ENCODE assay signal across 1 cellular context in the genomic region with DNA sequence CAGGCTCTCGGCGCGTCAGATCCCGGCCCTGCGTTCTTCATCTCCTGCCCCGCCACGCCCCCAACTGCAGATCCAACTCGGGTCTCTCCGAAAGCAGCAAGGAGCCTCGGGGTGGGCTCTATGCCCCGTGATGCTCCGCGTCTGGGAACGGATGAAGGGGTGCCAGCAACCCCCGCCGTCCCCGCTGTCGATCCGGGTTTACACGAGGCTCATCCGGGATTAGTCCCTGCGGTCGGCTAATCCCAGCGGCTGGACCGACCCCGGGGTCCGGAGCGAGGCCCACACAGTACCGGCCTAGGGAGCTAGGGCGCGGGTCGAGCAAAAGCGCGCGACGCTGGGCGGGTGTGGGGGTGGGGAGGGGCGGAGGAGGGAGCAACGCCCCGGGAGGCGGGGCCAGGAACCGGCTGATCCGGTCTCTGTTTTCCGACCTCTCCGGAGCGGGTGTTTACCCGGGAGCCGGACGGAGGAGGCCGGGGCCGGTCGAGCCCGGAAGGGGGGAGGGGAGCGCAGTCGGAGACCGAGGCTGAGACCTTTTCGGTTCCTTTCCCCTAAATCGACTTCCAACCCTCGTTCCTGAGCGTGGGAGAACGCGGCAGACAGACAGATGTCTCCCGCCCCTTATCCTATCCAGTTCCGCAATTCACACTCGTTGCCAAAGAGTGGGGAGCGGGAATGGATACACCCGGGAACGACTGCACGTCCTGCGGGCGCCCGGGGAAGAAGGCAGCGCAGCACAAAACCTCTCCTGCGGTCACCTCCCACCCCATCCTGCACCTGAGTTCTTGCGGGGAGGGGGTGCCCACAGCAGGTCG.
TF ChIP-seq lines count a peak whose summit lies in the region.

No MANE protein-coding gene starts in this region.

TF ChIP-seq in HepG2, 621 proteins besides CTCF, POLR2A, EP300 and RAD21 (continued from another document and continues in another):
- TF ChIP-seq, protein P1, sequence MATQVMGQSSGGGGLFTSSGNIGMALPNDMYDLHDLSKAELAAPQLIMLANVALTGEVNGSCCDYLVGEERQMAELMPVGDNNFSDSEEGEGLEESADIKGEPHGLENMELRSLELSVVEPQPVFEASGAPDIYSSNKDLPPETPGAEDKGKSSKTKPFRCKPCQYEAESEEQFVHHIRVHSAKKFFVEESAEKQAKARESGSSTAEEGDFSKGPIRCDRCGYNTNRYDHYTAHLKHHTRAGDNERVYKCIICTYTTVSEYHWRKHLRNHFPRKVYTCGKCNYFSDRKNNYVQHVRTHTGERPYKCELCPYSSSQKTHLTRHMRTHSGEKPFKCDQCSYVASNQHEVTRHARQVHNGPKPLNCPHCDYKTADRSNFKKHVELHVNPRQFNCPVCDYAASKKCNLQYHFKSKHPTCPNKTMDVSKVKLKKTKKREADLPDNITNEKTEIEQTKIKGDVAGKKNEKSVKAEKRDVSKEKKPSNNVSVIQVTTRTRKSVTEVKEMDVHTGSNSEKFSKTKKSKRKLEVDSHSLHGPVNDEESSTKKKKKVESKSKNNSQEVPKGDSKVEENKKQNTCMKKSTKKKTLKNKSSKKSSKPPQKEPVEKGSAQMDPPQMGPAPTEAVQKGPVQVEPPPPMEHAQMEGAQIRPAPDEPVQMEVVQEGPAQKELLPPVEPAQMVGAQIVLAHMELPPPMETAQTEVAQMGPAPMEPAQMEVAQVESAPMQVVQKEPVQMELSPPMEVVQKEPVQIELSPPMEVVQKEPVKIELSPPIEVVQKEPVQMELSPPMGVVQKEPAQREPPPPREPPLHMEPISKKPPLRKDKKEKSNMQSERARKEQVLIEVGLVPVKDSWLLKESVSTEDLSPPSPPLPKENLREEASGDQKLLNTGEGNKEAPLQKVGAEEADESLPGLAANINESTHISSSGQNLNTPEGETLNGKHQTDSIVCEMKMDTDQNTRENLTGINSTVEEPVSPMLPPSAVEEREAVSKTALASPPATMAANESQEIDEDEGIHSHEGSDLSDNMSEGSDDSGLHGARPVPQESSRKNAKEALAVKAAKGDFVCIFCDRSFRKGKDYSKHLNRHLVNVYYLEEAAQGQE (IDR thresholded peaks at IDR 0.05; ENCODE audit: borderline replicate concordance in 1 of 2, low read depth in 1 of 2, low read length in 2 of 2), result peak in 1 of 2 experiments; percentile 39; a peak in 1 of 4 replicates
- TF ChIP-seq GATAD1 (CRISPR knock-in tag; IDR thresholded peaks at IDR 0.05) (peak; percentile 41; the same call in 1 of the 2 replicates), POLR2AphosphoS5 (IDR thresholded peaks at IDR 0.05; ENCODE audit: low read depth, low read length) (peak; percentile 27; the same call in 1 of the 2 replicates), GTF3A (CRISPR knock-in tag; conservative IDR thresholded peaks at IDR 0.05) (no peak), ZNF772 (CRISPR knock-in tag; IDR thresholded peaks at IDR 0.05) (peak; percentile 49), KDM5B (CRISPR knock-in tag; IDR thresholded peaks at IDR 0.05; ENCODE audit: borderline replicate concordance) (peak; percentile 49; the same call in 1 of the 2 replicates), ZNF577 (CRISPR knock-in tag; IDR thresholded peaks at IDR 0.05; ENCODE audit: borderline replicate concordance, low read depth) (no peak), ZNF660 (CRISPR knock-in tag; IDR thresholded peaks at IDR 0.05; ENCODE audit: borderline replicate concordance, low read depth) (no peak), ZNF788 (CRISPR knock-in tag; IDR thresholded peaks at IDR 0.05; ENCODE audit: borderline replicate concordance) (peak; percentile 87; the same call in 1 of the 2 replicates), DNMT1 (CRISPR knock-in tag; IDR thresholded peaks at IDR 0.05) (no peak), ZNF44 (CRISPR knock-in tag; IDR thresholded peaks at IDR 0.05) (no peak), SP1 (IDR thresholded peaks at IDR 0.05) (no peak), SP1 (CRISPR knock-in tag; IDR thresholded peaks at IDR 0.05) (no peak), SOX6 (IDR thresholded peaks at IDR 0.05) (no peak), SOX6 (CRISPR knock-in tag; IDR thresholded peaks at IDR 0.05) (peak; percentile 43; the same call in 1 of the 2 replicates), SYNCRIP (IDR thresholded peaks at IDR 0.05; ENCODE audit: insufficient read depth, low read depth, low read length) (no peak), ZNF550 (CRISPR knock-in tag; IDR thresholded peaks at IDR 0.05; ENCODE audit: borderline replicate concordance) (no peak), ZNF383 (CRISPR knock-in tag; IDR thresholded peaks at IDR 0.05; ENCODE audit: borderline replicate concordance) (no peak), ZNF720 (CRISPR knock-in tag; IDR thresholded peaks at IDR 0.05) (no peak), SALL2 (CRISPR knock-in tag; IDR thresholded peaks at IDR 0.05) (no peak), FOXA3 (CRISPR knock-in tag; IDR thresholded peaks at IDR 0.05) (peak; percentile 77), TOE1 (CRISPR knock-in tag; IDR thresholded peaks at IDR 0.05) (no peak), ZNF501 (CRISPR knock-in tag; IDR thresholded peaks at IDR 0.05) (peak; percentile 18; the same call in 1 of the 2 replicates), KDM2A (CRISPR knock-in tag; IDR thresholded peaks at IDR 0.05; ENCODE audit: borderline replicate concordance, low read depth) (peak; percentile 14; the same call in 1 of the 2 replicates), SRSF1 (optimal IDR thresholded peaks at IDR 0.05; ENCODE audit: low read depth, low read length) (peak; percentile 65), SMAD3 (CRISPR knock-in tag; IDR thresholded peaks at IDR 0.05) (0 out of 2 replicates have a peak, but pooled peaks have one; percentile 4), MZF1 (CRISPR knock-in tag; IDR thresholded peaks at IDR 0.05; ENCODE audit: borderline replicate concordance) (no peak), SAFB2 (CRISPR knock-in tag; IDR thresholded peaks at IDR 0.05; ENCODE audit: borderline replicate concordance, low read depth) (no peak), DPF2 (CRISPR knock-in tag; IDR thresholded peaks at IDR 0.05; ENCODE audit: borderline replicate concordance, low read depth) (no peak)
- TF ChIP-seq, protein P2, sequence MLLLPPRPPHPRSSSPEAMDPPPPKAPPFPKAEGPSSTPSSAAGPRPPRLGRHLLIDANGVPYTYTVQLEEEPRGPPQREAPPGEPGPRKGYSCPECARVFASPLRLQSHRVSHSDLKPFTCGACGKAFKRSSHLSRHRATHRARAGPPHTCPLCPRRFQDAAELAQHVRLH (CRISPR knock-in tag; IDR thresholded peaks at IDR 0.05; ENCODE audit: borderline replicate concordance, low read depth), result peak; percentile 60; the same call in 1 of the 2 replicates
- TF ChIP-seq, protein P3, sequence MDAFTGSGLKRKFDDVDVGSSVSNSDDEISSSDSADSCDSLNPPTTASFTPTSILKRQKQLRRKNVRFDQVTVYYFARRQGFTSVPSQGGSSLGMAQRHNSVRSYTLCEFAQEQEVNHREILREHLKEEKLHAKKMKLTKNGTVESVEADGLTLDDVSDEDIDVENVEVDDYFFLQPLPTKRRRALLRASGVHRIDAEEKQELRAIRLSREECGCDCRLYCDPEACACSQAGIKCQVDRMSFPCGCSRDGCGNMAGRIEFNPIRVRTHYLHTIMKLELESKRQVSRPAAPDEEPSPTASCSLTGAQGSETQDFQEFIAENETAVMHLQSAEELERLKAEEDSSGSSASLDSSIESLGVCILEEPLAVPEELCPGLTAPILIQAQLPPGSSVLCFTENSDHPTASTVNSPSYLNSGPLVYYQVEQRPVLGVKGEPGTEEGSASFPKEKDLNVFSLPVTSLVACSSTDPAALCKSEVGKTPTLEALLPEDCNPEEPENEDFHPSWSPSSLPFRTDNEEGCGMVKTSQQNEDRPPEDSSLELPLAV (CRISPR knock-in tag; conservative IDR thresholded peaks at IDR 0.05; ENCODE audit: low read depth), result no peak
- TF ChIP-seq, protein P4, sequence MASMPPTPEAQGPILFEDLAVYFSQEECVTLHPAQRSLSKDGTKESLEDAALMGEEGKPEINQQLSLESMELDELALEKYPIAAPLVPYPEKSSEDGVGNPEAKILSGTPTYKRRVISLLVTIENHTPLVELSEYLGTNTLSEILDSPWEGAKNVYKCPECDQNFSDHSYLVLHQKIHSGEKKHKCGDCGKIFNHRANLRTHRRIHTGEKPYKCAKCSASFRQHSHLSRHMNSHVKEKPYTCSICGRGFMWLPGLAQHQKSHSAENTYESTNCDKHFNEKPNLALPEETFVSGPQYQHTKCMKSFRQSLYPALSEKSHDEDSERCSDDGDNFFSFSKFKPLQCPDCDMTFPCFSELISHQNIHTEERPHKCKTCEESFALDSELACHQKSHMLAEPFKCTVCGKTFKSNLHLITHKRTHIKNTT (CRISPR knock-in tag; IDR thresholded peaks at IDR 0.05), result no peak
- TF ChIP-seq, protein P5, sequence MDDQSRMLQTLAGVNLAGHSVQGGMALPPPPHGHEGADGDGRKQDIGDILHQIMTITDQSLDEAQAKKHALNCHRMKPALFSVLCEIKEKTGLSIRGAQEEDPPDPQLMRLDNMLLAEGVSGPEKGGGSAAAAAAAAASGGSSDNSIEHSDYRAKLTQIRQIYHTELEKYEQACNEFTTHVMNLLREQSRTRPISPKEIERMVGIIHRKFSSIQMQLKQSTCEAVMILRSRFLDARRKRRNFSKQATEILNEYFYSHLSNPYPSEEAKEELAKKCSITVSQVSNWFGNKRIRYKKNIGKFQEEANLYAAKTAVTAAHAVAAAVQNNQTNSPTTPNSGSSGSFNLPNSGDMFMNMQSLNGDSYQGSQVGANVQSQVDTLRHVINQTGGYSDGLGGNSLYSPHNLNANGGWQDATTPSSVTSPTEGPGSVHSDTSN (CRISPR knock-in tag; IDR thresholded peaks at IDR 0.05; ENCODE audit: borderline replicate concordance), result no peak
- TF ChIP-seq, protein P6, sequence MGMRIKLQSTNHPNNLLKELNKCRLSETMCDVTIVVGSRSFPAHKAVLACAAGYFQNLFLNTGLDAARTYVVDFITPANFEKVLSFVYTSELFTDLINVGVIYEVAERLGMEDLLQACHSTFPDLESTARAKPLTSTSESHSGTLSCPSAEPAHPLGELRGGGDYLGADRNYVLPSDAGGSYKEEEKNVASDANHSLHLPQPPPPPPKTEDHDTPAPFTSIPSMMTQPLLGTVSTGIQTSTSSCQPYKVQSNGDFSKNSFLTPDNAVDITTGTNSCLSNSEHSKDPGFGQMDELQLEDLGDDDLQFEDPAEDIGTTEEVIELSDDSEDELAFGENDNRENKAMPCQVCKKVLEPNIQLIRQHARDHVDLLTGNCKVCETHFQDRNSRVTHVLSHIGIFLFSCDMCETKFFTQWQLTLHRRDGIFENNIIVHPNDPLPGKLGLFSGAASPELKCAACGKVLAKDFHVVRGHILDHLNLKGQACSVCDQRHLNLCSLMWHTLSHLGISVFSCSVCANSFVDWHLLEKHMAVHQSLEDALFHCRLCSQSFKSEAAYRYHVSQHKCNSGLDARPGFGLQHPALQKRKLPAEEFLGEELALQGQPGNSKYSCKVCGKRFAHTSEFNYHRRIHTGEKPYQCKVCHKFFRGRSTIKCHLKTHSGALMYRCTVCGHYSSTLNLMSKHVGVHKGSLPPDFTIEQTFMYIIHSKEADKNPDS (CRISPR knock-in tag; IDR thresholded peaks at IDR 0.05), result no peak
- TF ChIP-seq, protein P7, sequence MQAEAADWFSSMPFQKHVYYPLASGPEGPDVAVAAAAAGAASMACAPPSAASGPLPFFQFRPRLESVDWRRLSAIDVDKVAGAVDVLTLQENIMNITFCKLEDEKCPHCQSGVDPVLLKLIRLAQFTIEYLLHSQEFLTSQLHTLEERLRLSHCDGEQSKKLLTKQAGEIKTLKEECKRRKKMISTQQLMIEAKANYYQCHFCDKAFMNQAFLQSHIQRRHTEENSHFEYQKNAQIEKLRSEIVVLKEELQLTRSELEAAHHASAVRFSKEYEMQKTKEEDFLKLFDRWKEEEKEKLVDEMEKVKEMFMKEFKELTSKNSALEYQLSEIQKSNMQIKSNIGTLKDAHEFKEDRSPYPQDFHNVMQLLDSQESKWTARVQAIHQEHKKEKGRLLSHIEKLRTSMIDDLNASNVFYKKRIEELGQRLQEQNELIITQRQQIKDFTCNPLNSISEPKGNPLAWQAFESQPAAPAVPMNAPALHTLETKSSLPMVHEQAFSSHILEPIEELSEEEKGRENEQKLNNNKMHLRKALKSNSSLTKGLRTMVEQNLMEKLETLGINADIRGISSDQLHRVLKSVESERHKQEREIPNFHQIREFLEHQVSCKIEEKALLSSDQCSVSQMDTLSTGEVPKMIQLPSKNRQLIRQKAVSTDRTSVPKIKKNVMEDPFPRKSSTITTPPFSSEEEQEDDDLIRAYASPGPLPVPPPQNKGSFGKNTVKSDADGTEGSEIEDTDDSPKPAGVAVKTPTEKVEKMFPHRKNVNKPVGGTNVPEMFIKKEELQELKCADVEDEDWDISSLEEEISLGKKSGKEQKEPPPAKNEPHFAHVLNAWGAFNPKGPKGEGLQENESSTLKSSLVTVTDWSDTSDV (CRISPR knock-in tag; IDR thresholded peaks at IDR 0.05), result 0 out of 2 replicates have a peak, but pooled peaks have one; percentile 59
- TF ChIP-seq, protein P8, sequence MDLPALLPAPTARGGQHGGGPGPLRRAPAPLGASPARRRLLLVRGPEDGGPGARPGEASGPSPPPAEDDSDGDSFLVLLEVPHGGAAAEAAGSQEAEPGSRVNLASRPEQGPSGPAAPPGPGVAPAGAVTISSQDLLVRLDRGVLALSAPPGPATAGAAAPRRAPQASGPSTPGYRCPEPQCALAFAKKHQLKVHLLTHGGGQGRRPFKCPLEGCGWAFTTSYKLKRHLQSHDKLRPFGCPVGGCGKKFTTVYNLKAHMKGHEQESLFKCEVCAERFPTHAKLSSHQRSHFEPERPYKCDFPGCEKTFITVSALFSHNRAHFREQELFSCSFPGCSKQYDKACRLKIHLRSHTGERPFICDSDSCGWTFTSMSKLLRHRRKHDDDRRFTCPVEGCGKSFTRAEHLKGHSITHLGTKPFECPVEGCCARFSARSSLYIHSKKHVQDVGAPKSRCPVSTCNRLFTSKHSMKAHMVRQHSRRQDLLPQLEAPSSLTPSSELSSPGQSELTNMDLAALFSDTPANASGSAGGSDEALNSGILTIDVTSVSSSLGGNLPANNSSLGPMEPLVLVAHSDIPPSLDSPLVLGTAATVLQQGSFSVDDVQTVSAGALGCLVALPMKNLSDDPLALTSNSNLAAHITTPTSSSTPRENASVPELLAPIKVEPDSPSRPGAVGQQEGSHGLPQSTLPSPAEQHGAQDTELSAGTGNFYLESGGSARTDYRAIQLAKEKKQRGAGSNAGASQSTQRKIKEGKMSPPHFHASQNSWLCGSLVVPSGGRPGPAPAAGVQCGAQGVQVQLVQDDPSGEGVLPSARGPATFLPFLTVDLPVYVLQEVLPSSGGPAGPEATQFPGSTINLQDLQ (CRISPR knock-in tag; IDR thresholded peaks at IDR 0.05), result no peak
- TF ChIP-seq, protein P9, sequence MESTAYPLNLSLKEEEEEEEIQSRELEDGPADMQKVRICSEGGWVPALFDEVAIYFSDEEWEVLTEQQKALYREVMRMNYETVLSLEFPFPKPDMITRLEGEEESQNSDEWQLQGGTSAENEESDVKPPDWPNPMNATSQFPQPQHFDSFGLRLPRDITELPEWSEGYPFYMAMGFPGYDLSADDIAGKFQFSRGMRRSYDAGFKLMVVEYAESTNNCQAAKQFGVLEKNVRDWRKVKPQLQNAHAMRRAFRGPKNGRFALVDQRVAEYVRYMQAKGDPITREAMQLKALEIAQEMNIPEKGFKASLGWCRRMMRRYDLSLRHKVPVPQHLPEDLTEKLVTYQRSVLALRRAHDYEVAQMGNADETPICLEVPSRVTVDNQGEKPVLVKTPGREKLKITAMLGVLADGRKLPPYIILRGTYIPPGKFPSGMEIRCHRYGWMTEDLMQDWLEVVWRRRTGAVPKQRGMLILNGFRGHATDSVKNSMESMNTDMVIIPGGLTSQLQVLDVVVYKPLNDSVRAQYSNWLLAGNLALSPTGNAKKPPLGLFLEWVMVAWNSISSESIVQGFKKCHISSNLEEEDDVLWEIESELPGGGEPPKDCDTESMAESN (CRISPR knock-in tag; conservative IDR thresholded peaks at IDR 0.05), result no peak
